Comparison of ENCODE assay signal across 10 cellular contexts in genomic region chr9:115042781-115043509, GRCh38.
DNase-seq lines count a peak whose midpoint lies in the region; ATAC-seq and TF ChIP-seq lines count a peak whose summit lies in the region.
"Had no signal": no experiment of that assay in that cellular context is flagged by ENCODE, and none has a peak within 500 bp of the region (broad histone marks: within the 10 kb centered on the region; RNA-seq: fewer than 3 reads in every experiment).

No MANE protein-coding gene starts in this region.

- no peak overlapping the region for H3K4me2 ChIP-seq in mammary epithelial cell (ENCODE audit: insufficient read depth, low read depth, low read length)

- H3K36me3 ChIP-seq in mammary epithelial cell (ENCODE audit: insufficient read depth, low read length) (no peaks in the 10 kb centered on the region), tibial artery (peaks cover 8 to 12% (median 10%) of the 10 kb centered on the region in 3 donors), colonic mucosa (no peaks in the 10 kb centered on the region), ovary (no peaks in the 10 kb centered on the region)

- no peaks in the 10 kb centered on the region for H3K9me3 ChIP-seq in mammary epithelial cell (replicated peaks; ENCODE audit: insufficient read depth, low read length)
- no peaks in the 10 kb centered on the region for H3K9me3 ChIP-seq in tibial artery
- no peaks in the 10 kb centered on the region for H3K9me3 ChIP-seq in colonic mucosa
- H3K9me3 ChIP-seq in ovary = no peaks in the 10 kb centered on the region

- TF ChIP-seq CTCF in mammary epithelial cell (conservative IDR thresholded peaks at IDR 0.05 in 1 of 2, IDR thresholded peaks at IDR 0.05 in 1 of 2; ENCODE audit: extremely low read depth in 1 of 2, insufficient read depth in 1 of 2, low read depth in 1 of 2, low read length in 2 of 2) (no peak), tibial artery (IDR thresholded peaks at IDR 0.05) (no peak), colonic mucosa (IDR thresholded peaks at IDR 0.05) (no peak), ovary (IDR thresholded peaks at IDR 0.05) (no peak)

- H3K27me3 ChIP-seq in mammary epithelial cell (ENCODE audit: insufficient read depth, low read length) = no peaks in the 10 kb centered on the region
- no peaks in the 10 kb centered on the region for H3K27me3 ChIP-seq in tibial artery
- H3K27me3 ChIP-seq in colonic mucosa = no peaks in the 10 kb centered on the region
- H3K27me3 ChIP-seq in ovary = no peaks in the 10 kb centered on the region

- H3K9ac ChIP-seq in mammary epithelial cell (ENCODE audit: insufficient read depth, low read length) (no peak overlapping the region), colonic mucosa (ENCODE audit: low read depth in 2 of 2, low read length in 2 of 2) (no peak overlapping the region)

- H3K79me2 ChIP-seq in mammary epithelial cell (ENCODE audit: insufficient read depth, low read length) = no peaks in the 10 kb centered on the region

- BruUV-seq in mammary epithelial cell (replicated peaks; lab: Mats Ljungman, UMichigan) = no TSS peak

- no peak for TF ChIP-seq EP300 in ovary (IDR thresholded peaks at IDR 0.05)

- no peak for TF ChIP-seq POLR2A in ovary (IDR thresholded peaks at IDR 0.05)

- intact Hi-C loops in mammary epithelial cell (cut with micrococcal nuclease) (no loop called here), tibial artery (cut with DNase I; ENCODE audit: low total_unique reads) (loop anchor here (10.0 kb wide), 1 partner anchor 102 kb away; no protein-coding TSS in a partner anchor), colonic mucosa (cut with DNase I) (no loop called here), ovary (cut with DNase I) (no loop called here)

- H3K27ac ChIP-seq in mammary epithelial cell (ENCODE audit: insufficient read depth, low read depth, low read length) = no peak overlapping the region
- peak overlapping the region; percentile 65 to 80 for H3K27ac ChIP-seq in tibial artery
- H3K27ac ChIP-seq in colonic mucosa = no peak overlapping the region
- no peak overlapping the region for H3K27ac ChIP-seq in ovary

- H3K4me3 ChIP-seq in mammary epithelial cell (replicated peaks in 1 of 3; ENCODE audit: insufficient read depth in 1 of 3, low read depth in 2 of 3, low read length in 3 of 3) = no peak overlapping the region
- H3K4me3 ChIP-seq in tibial artery = no peak overlapping the region
- H3K4me3 ChIP-seq in colonic mucosa = no peak overlapping the region
- no peak overlapping the region for H3K4me3 ChIP-seq in ovary

- dilution Hi-C loops in mammary epithelial cell (cut with HindIII; ENCODE audit: low sequenced_read_pairs) = no loop called here

- DNase-seq in stimulated activated CD4-positive, alpha-beta T cell treated with anti-CD3 and anti-CD28 coated beads, Interleukin-12 subunit alpha, Interleukin-12 subunit beta, amount 100 ng/mL, for 48 hours (ENCODE audit: low read depth in 2 of 3, low spot score in 1 of 3) = peak; percentile 23 to 34 (median 25)
- DNase-seq in stimulated activated CD4-positive, alpha-beta T cell treated with anti-CD3 and anti-CD28 coated beads, Interleukin-4, amount 100 ng/mL, for 4 hours = no peak
- DNase-seq in mammary epithelial cell = peak; percentile 28
- DNase-seq in tibial artery = peak in 1 of 2 donors; percentile 75
- DNase-seq in colonic mucosa = no peak
- no peak for DNase-seq in ovary
- DNase-seq: mesenchymal stem cell, NCI-H187 treated with DMSO at 0.1 percent for 48 hours had no signal

- peak; percentile 86 for ATAC-seq in HG03442 (IDR thresholded peaks at IDR 0.05; ENCODE audit: unreplicated experiment)
- no peak for ATAC-seq in GM21528 (IDR thresholded peaks at IDR 0.05; ENCODE audit: low FRiP score, unreplicated experiment)

- no peak overlapping the region for H2AFZ ChIP-seq in mammary epithelial cell (ENCODE audit: low read depth, low read length)

- CTCF ChIA-PET in mammary epithelial cell (lab: Charles Lee; ENCODE audit: low non-redundant PET) = no interaction called here

- H3K4me1 ChIP-seq in mammary epithelial cell (ENCODE audit: insufficient read depth, low read length) (peaks cover 5% of the 10 kb centered on the region), tibial artery (peaks cover 0 to 54% (median 26%) of the 10 kb centered on the region in 4 donors), colonic mucosa (no peaks in the 10 kb centered on the region), ovary (ENCODE audit: insufficient read depth) (no peaks in the 10 kb centered on the region)

- no peaks in the 10 kb centered on the region for H4K20me1 ChIP-seq in mammary epithelial cell (ENCODE audit: insufficient read depth, low read length)

- WGBS in mammary epithelial cell (ENCODE audit: low coverage, missing lambda C conversion rate) = 15% methylated on average over 3 of the region's 3 CpGs
- 61 to 67% (median 64%) methylated on average over 3 of the region's 3 CpGs for WGBS in ovary, 3 donors

- in situ Hi-C loops in mammary epithelial cell (cut with MboI; ENCODE audit: low sequenced_read_pairs in 2 of 2) = no loop called here

Comparison
In these comparisons a context has a peak if more than half of its experiments do, and no peak if none do; other contexts are left out.
1. DNase-seq: peak in stimulated activated CD4-positive, alpha-beta T cell treated with anti-CD3 and anti-CD28 coated beads, Interleukin-12 subunit alpha, Interleukin-12 subunit beta, amount 100 ng/mL, for 48 hours (3 of 3) and mammary epithelial cell (single experiment); none in stimulated activated CD4-positive, alpha-beta T cell treated with anti-CD3 and anti-CD28 coated beads, Interleukin-4, amount 100 ng/mL, for 4 hours (0 of 2), colonic mucosa (single experiment) and ovary (0 of 5).
2. H3K27ac ChIP-seq: peak in tibial artery (2 of 2); none in mammary epithelial cell (single experiment), colonic mucosa (single experiment) and ovary (0 of 2).